ENCODE assay signal across 23 cellular contexts in the genomic region with DNA sequence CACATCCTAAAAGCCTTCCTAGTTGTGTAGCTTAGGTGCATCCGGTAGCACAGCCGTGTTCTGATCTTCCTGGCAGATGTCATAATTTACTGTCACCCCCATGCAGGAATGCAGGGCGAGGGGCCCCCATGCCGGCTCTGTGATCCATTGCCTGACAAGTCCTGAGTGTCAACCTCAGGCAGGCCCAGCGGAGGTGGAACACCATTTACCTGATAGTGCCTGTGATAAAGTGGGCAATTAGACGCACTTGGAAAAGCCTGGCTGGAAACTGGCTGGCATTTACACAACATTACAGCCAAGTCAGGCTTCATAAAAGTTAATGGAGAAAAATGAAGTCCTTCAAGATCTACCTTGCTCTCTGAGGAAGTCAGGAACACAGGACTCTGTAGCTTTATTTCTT.
A peak's percentile ranks its signal among the peaks of the same experiment; 100 is the strongest.
DNase-seq lines count a peak whose midpoint lies in the region; ATAC-seq, FAIRE-seq and TF ChIP-seq lines count a peak whose summit lies in the region.
"Had no signal": no experiment of that assay in that cellular context is flagged by ENCODE, and none has a peak within 500 bp of the region (broad histone marks: within the 10 kb centered on the region; RNA-seq: fewer than 3 reads in every experiment).

No MANE protein-coding gene starts in this region.

- no peak overlapping the region for H3K4me2 ChIP-seq in GM23338

- intact Hi-C loops in right cardiac atrium (cut with DNase I): no loop called here
- intact Hi-C loops in pancreas (cut with DNase I): no loop called here
- intact Hi-C loops in sigmoid colon (cut with DNase I): no loop called here
- intact Hi-C loops in tibial artery (cut with DNase I; ENCODE audit: low total_unique reads): no loop called here

- H3K36me3 Mint-ChIP-seq in GM23338 (ENCODE audit: low read depth): no peaks in the 10 kb centered on the region
- H3K36me3 Mint-ChIP-seq: activated naive CD8-positive, alpha-beta T cell treated with anti-CD3 and anti-CD28 coated beads, Interleukin-2, amount 10 ng/mL, durations not matched to agents 7 days and 5 days; CD4-positive, alpha-beta memory T cell; natural killer cell had no signal

- peak overlapping the region; percentile 74 for H2AFZ ChIP-seq in GM23338

- H4K20me1 ChIP-seq in GM23338 (replicated peaks; ENCODE audit: insufficient read depth): no peaks in the 10 kb centered on the region

- no peaks in the 10 kb centered on the region for H3F3A ChIP-seq in GM23338 (replicated peaks; ENCODE audit: low read depth)

- ATAC-seq in GM23338 (no peak), right cardiac atrium (peak; percentile 39 to 62), pancreas (peak in 3 of 4 donors; percentile 37 to 55 (median 54))
- ATAC-seq: gastrocnemius medialis; natural killer cell; stimulated activated naive CD8-positive, alpha-beta T cell treated with anti-CD3 and anti-CD28 coated beads, Interleukin-15, Interleukin-2, amounts not matched to agents 100 U/mL and 50 U/mL, for 24 hours had no signal

- no peaks in the 10 kb centered on the region for H3K79me2 ChIP-seq in GM23338 (replicated peaks; ENCODE audit: insufficient read depth)

- H3K9me3 Mint-ChIP-seq in GM23338: no peaks in the 10 kb centered on the region

- no peak for TF ChIP-seq EP300 in sigmoid colon (IDR thresholded peaks at IDR 0.05)

- WGBS in right cardiac atrium: 54% methylated on average over 6 of the region's 6 CpGs
- WGBS in pancreas, 2 donors: 55 to 56% methylated on average over 6 of the region's 6 CpGs
- WGBS in sigmoid colon, 2 donors: 22 to 68% methylated on average over 6 of the region's 6 CpGs

- DNase-seq in GM23338 (ENCODE audit: low spot score) (no peak), SK-N-DZ (ENCODE audit: low spot score) (peak; percentile 77), right cardiac atrium (peak in 2 of 3 donors; percentile 21 to 40), pancreas (peak in 1 of 6 donors; percentile 32), COLO668 (lab: John Stamatoyannopoulos, UW; ENCODE audit: unreplicated experiment) (no peak), dedifferentiated amniotic fluid mesenchymal stem cell (ENCODE audit: extremely low spot score) (no peak), sigmoid colon (no peak), tibial artery (no peak)
- DNase-seq: activated CD4-positive, alpha-beta T cell treated with anti-CD3 and anti-CD28 coated beads for 1 hour; activated naive CD8-positive, alpha-beta T cell treated with anti-CD3 and anti-CD28 coated beads, Interleukin-2, amount 10 ng/mL, durations not matched to agents 7 days and 5 days; brain microvascular endothelial cell; CD4-positive, alpha-beta memory T cell; dorsolateral prefrontal cortex; gastrocnemius medialis; lower lobe of right lung; natural killer cell; NCI-H1930; NCI-H524; retina; SJCRH30; stimulated activated naive CD8-positive, alpha-beta T cell treated with anti-CD3 and anti-CD28 coated beads, Interleukin-15, Interleukin-2, amounts not matched to agents 100 U/mL and 50 U/mL, for 24 hours; T1000 had no signal

- no peak for TF ChIP-seq POLR2A in sigmoid colon (IDR thresholded peaks at IDR 0.05)

- H3K4me3 Mint-ChIP-seq in GM23338: no peak overlapping the region
- H3K4me3 Mint-ChIP-seq: activated naive CD8-positive, alpha-beta T cell treated with anti-CD3 and anti-CD28 coated beads, Interleukin-2, amount 10 ng/mL, durations not matched to agents 7 days and 5 days; CD4-positive, alpha-beta memory T cell; natural killer cell had no signal

- no peak for FAIRE-seq in pancreas (lab: Jason Lieb, UNC)

- no peak overlapping the region for H3K27ac Mint-ChIP-seq in GM23338
- H3K27ac Mint-ChIP-seq: activated naive CD8-positive, alpha-beta T cell treated with anti-CD3 and anti-CD28 coated beads, Interleukin-2, amount 10 ng/mL, durations not matched to agents 7 days and 5 days; CD4-positive, alpha-beta memory T cell; natural killer cell had no signal

- H3K27me3 Mint-ChIP-seq in GM23338 (ENCODE audit: insufficient read depth, low read depth, poor library complexity): no peaks in the 10 kb centered on the region

- no peaks in the 10 kb centered on the region for H3K4me1 ChIP-seq in GM23338 (ENCODE audit: insufficient read depth)
- H3K4me1 ChIP-seq in right cardiac atrium (ENCODE audit: control insufficient read depth, insufficient read depth, low read length): peaks cover 2% of the 10 kb centered on the region
- no peaks in the 10 kb centered on the region for H3K4me1 ChIP-seq in pancreas
- H3K4me1 ChIP-seq in sigmoid colon: peaks cover 0 to 6% (median 3%) of the 10 kb centered on the region in 4 donors
- no peaks in the 10 kb centered on the region for H3K4me1 ChIP-seq in tibial artery
- H3K4me1 ChIP-seq: gastrocnemius medialis, SJCRH30 had no signal

- TF ChIP-seq CTCF in GM23338 (conservative IDR thresholded peaks at IDR 0.05; ENCODE audit: low read depth in 2 of 2) (no peak), pancreas (IDR thresholded peaks at IDR 0.05) (no peak), sigmoid colon (IDR thresholded peaks at IDR 0.05) (no peak), tibial artery (IDR thresholded peaks at IDR 0.05) (no peak)

- H3K27ac ChIP-seq in GM23338 (ENCODE audit: low read depth) (no peak overlapping the region), right cardiac atrium (ENCODE audit: low read length) (peak overlapping the region; percentile 42), pancreas (peak overlapping the region in 1 of 4 donors; percentile 22), sigmoid colon (no peak overlapping the region), tibial artery (no peak overlapping the region)
- H3K27ac ChIP-seq: dorsolateral prefrontal cortex, SJCRH30, vagina had no signal

- H3K36me3 ChIP-seq in GM23338 (ENCODE audit: insufficient read depth): no peaks in the 10 kb centered on the region
- no peaks in the 10 kb centered on the region for H3K36me3 ChIP-seq in pancreas
- H3K36me3 ChIP-seq in sigmoid colon: no peaks in the 10 kb centered on the region
- no peaks in the 10 kb centered on the region for H3K36me3 ChIP-seq in tibial artery
- H3K36me3 ChIP-seq: brain microvascular endothelial cell, gastrocnemius medialis, lower lobe of right lung, SJCRH30, vagina had no signal

- no peak overlapping the region for H3K4me3 ChIP-seq in GM23338
- H3K4me3 ChIP-seq in right cardiac atrium (ENCODE audit: low read length): no peak overlapping the region
- no peak overlapping the region for H3K4me3 ChIP-seq in pancreas
- H3K4me3 ChIP-seq in sigmoid colon: no peak overlapping the region
- H3K4me3 ChIP-seq in tibial artery: no peak overlapping the region
- H3K4me3 ChIP-seq: dorsolateral prefrontal cortex, gastrocnemius medialis, lower lobe of right lung, SJCRH30, vagina had no signal

- H3K9me3 ChIP-seq in right cardiac atrium (ENCODE audit: control insufficient read depth, low read length): no peaks in the 10 kb centered on the region
- no peaks in the 10 kb centered on the region for H3K9me3 ChIP-seq in pancreas
- H3K9me3 ChIP-seq in sigmoid colon: no peaks in the 10 kb centered on the region
- no peaks in the 10 kb centered on the region for H3K9me3 ChIP-seq in tibial artery
- H3K9me3 ChIP-seq: gastrocnemius medialis, lower lobe of right lung, SJCRH30, vagina had no signal

- H3K27me3 ChIP-seq in GM23338 (ENCODE audit: insufficient read depth) (no peaks in the 10 kb centered on the region), right cardiac atrium (ENCODE audit: control insufficient read depth, insufficient read depth) (no peaks in the 10 kb centered on the region), pancreas (no peaks in the 10 kb centered on the region), sigmoid colon (no peaks in the 10 kb centered on the region), tibial artery (no peaks in the 10 kb centered on the region)
- H3K27me3 ChIP-seq: brain microvascular endothelial cell, dorsolateral prefrontal cortex, gastrocnemius medialis, SJCRH30, vagina had no signal

- H3K9me2 ChIP-seq in GM23338 (ENCODE audit: insufficient read depth): no peaks in the 10 kb centered on the region

- peaks cover 5% of the 10 kb centered on the region; the same call in 1 of the 3 replicates for H3K4me1 Mint-ChIP-seq in GM23338
- H3K4me1 Mint-ChIP-seq: activated naive CD8-positive, alpha-beta T cell treated with anti-CD3 and anti-CD28 coated beads, Interleukin-2, amount 10 ng/mL, durations not matched to agents 7 days and 5 days; CD4-positive, alpha-beta memory T cell; natural killer cell had no signal

TF ChIP-seq in GM23338, 12 proteins besides CTCF, POLR2A, EP300 and RAD21 (continues in another document):
- no peak for TF ChIP-seq JUNB (IDR thresholded peaks at IDR 0.05; ENCODE audit: unreplicated experiment)
- TF ChIP-seq, protein P1, sequence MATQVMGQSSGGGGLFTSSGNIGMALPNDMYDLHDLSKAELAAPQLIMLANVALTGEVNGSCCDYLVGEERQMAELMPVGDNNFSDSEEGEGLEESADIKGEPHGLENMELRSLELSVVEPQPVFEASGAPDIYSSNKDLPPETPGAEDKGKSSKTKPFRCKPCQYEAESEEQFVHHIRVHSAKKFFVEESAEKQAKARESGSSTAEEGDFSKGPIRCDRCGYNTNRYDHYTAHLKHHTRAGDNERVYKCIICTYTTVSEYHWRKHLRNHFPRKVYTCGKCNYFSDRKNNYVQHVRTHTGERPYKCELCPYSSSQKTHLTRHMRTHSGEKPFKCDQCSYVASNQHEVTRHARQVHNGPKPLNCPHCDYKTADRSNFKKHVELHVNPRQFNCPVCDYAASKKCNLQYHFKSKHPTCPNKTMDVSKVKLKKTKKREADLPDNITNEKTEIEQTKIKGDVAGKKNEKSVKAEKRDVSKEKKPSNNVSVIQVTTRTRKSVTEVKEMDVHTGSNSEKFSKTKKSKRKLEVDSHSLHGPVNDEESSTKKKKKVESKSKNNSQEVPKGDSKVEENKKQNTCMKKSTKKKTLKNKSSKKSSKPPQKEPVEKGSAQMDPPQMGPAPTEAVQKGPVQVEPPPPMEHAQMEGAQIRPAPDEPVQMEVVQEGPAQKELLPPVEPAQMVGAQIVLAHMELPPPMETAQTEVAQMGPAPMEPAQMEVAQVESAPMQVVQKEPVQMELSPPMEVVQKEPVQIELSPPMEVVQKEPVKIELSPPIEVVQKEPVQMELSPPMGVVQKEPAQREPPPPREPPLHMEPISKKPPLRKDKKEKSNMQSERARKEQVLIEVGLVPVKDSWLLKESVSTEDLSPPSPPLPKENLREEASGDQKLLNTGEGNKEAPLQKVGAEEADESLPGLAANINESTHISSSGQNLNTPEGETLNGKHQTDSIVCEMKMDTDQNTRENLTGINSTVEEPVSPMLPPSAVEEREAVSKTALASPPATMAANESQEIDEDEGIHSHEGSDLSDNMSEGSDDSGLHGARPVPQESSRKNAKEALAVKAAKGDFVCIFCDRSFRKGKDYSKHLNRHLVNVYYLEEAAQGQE (IDR thresholded peaks at IDR 0.05; ENCODE audit: unreplicated experiment): no peak

Comparison
In these comparisons a context has a peak if more than half of its experiments do, and no peak if none do; other contexts are left out.
1. DNase-seq: peak in SK-N-DZ (single experiment) and right cardiac atrium (2 of 3); none in GM23338 (single experiment), COLO668 (single experiment), dedifferentiated amniotic fluid mesenchymal stem cell (single experiment), sigmoid colon (single experiment) and tibial artery (0 of 2).